Comparison of ENCODE assay signal across 1 cellular context in the genomic region with DNA sequence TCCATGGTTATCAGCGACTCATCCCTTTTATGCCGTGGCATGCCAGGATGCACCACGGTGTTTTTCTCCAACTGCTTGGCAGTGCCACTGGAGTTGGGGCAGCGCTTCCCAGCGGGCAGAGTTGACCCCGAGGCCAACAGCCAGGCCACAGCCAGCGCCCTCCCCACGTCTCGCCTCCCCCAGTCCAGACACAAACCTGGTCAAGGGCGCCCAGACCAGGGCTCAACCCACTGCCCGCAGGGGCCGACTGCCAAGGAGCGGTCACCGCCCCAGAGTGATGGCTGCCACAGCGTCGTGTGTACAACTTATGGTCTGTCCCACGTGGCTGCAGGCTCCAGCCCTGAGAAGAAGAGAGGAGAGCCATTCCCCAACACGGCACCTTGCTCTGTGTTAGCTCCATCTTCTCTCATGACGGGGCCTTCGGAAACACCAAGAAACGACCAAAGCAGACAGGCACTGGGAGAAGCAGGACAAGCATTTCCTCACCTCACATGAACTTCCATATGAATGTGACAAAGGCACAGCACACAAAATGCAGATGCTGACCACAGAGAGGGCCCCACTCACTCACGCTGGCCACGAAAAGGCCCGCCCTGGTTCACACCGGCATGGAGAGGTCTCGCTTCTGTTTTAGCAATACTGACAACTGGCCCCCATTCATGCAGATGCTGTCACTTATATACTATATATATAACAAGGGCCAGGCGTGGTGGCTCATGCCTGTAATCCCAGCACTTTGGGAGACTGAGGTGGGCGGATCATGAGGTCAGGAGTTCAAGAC.
TF ChIP-seq lines count a peak whose summit lies in the region.

No MANE protein-coding gene starts in this region.

TF ChIP-seq in A549, 52 proteins besides CTCF, POLR2A, EP300 and RAD21:
- TF ChIP-seq, protein P1, sequence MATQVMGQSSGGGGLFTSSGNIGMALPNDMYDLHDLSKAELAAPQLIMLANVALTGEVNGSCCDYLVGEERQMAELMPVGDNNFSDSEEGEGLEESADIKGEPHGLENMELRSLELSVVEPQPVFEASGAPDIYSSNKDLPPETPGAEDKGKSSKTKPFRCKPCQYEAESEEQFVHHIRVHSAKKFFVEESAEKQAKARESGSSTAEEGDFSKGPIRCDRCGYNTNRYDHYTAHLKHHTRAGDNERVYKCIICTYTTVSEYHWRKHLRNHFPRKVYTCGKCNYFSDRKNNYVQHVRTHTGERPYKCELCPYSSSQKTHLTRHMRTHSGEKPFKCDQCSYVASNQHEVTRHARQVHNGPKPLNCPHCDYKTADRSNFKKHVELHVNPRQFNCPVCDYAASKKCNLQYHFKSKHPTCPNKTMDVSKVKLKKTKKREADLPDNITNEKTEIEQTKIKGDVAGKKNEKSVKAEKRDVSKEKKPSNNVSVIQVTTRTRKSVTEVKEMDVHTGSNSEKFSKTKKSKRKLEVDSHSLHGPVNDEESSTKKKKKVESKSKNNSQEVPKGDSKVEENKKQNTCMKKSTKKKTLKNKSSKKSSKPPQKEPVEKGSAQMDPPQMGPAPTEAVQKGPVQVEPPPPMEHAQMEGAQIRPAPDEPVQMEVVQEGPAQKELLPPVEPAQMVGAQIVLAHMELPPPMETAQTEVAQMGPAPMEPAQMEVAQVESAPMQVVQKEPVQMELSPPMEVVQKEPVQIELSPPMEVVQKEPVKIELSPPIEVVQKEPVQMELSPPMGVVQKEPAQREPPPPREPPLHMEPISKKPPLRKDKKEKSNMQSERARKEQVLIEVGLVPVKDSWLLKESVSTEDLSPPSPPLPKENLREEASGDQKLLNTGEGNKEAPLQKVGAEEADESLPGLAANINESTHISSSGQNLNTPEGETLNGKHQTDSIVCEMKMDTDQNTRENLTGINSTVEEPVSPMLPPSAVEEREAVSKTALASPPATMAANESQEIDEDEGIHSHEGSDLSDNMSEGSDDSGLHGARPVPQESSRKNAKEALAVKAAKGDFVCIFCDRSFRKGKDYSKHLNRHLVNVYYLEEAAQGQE (IDR thresholded peaks at IDR 0.05): no peak
- TF ChIP-seq, protein P2, sequence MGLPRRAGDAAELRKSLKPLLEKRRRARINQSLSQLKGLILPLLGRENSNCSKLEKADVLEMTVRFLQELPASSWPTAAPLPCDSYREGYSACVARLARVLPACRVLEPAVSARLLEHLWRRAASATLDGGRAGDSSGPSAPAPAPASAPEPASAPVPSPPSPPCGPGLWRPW (IDR thresholded peaks at IDR 0.05): no peak
- TF ChIP-seq NFE2L2 (conservative IDR thresholded peaks at IDR 0.05; ENCODE audit: low read length) (no peak), RFX5 (IDR thresholded peaks at IDR 0.05) (no peak), HOXB13 (CRISPR knock-in tag; IDR thresholded peaks at IDR 0.05; ENCODE audit: low read depth) (no peak), PHF8 (IDR thresholded peaks at IDR 0.05; ENCODE audit: borderline replicate concordance, low read depth) (no peak), KDM1A (IDR thresholded peaks at IDR 0.05; ENCODE audit: low read depth) (no peak), CBX8 (IDR thresholded peaks at IDR 0.05) (no peak)
